In genomic region chr3:179168933-179169332, GRCh38 we compare ENCODE assay signal across 27 cellular contexts.
"Had no signal": no experiment of that assay in that cellular context is flagged by ENCODE, and none has a peak within 500 bp of the region (broad histone marks: within the 10 kb centered on the region; RNA-seq: fewer than 3 reads in every experiment).

No MANE protein-coding gene starts in this region.

- H3K36me3 ChIP-seq: breast epithelium, colonic mucosa, gastroesophageal sphincter, sigmoid colon, thoracic aorta had no signal

- H3K27ac ChIP-seq: breast epithelium, colonic mucosa, dorsolateral prefrontal cortex, epithelial cell of prostate, gastroesophageal sphincter, sigmoid colon, thoracic aorta had no signal

- ATAC-seq: activated CD4-positive, alpha-beta T cell treated with anti-CD3 and anti-CD28 coated beads for 36 hours; gastroesophageal sphincter; left ventricle myocardium superior; natural killer cell had no signal

- H3K4me3 Mint-ChIP-seq: activated B cell treated with CpG ODN at 0.5 μM for 24 hours; activated CD4-positive, alpha-beta memory T cell treated with anti-CD3 and anti-CD28 coated beads for 36 hours; activated CD4-positive, alpha-beta T cell treated with anti-CD3 and anti-CD28 coated beads for 36 hours; activated naive CD8-positive, alpha-beta T cell treated with anti-CD3 and anti-CD28 coated beads, Interleukin-2, amount 10 ng/mL, durations not matched to agents 7 days and 5 days; central memory CD8-positive, alpha-beta T cell; natural killer cell had no signal

- H3K27me3 ChIP-seq: breast epithelium, colonic mucosa, dorsolateral prefrontal cortex, gastroesophageal sphincter, sigmoid colon had no signal

- H3K36me3 Mint-ChIP-seq: natural killer cell had no signal

- H3K9me3 ChIP-seq: colonic mucosa, sigmoid colon had no signal

- H3K27ac Mint-ChIP-seq: activated CD4-positive, alpha-beta memory T cell treated with anti-CD3 and anti-CD28 coated beads for 36 hours; activated CD4-positive, alpha-beta T cell treated with anti-CD3 and anti-CD28 coated beads for 36 hours; activated naive CD8-positive, alpha-beta T cell treated with anti-CD3 and anti-CD28 coated beads, Interleukin-2, amount 10 ng/mL, durations not matched to agents 7 days and 5 days; natural killer cell; progenitor cell of endocrine pancreas had no signal

- H3K4me3 ChIP-seq: breast epithelium, colonic mucosa, dorsolateral prefrontal cortex, gastroesophageal sphincter, sigmoid colon, smooth muscle cell, thoracic aorta had no signal

- H3K27me3 Mint-ChIP-seq: activated B cell treated with CpG ODN at 0.5 μM for 24 hours; activated CD4-positive, alpha-beta memory T cell treated with anti-CD3 and anti-CD28 coated beads for 36 hours; activated CD4-positive, alpha-beta T cell treated with anti-CD3 and anti-CD28 coated beads for 36 hours; activated naive CD8-positive, alpha-beta T cell treated with anti-CD3 and anti-CD28 coated beads, Interleukin-2, amount 10 ng/mL, durations not matched to agents 7 days and 5 days; central memory CD8-positive, alpha-beta T cell; progenitor cell of endocrine pancreas had no signal

- H3K4me1 ChIP-seq: breast epithelium, colonic mucosa had no signal

- DNase-seq: activated B cell treated with CpG ODN at 0.5 μM for 24 hours; activated CD4-positive, alpha-beta memory T cell treated with anti-CD3 and anti-CD28 coated beads for 36 hours; activated CD4-positive, alpha-beta T cell treated with anti-CD3 and anti-CD28 coated beads for 36 hours; activated naive CD4-positive, alpha-beta T cell treated with Interleukin-2 at 50 U/mL for 16 hours; activated naive CD8-positive, alpha-beta T cell treated with anti-CD3 and anti-CD28 coated beads, Interleukin-2, amount 10 ng/mL, durations not matched to agents 7 days and 5 days; activated T-cell treated with anti-CD3 and anti-CD28 coated beads, Interleukin-2, amount 50 U/mL, for 48 hours; amniotic stem cell; colonic mucosa; dorsolateral prefrontal cortex; head of caudate nucleus; hypothalamus; left ventricle myocardium superior; mammary epithelial cell; midbrain; natural killer cell; retina; sigmoid colon; stimulated activated CD4-positive, alpha-beta T cell treated with anti-CD3 and anti-CD28 coated beads, Interleukin-15, amount 100 ng/mL, for 24 hours; stimulated activated naive CD4-positive, alpha-beta T cell; T-helper 9 cell had no signal

- H3K9me3 Mint-ChIP-seq: activated CD4-positive, alpha-beta memory T cell treated with anti-CD3 and anti-CD28 coated beads for 36 hours; central memory CD8-positive, alpha-beta T cell had no signal
